ENCODE assay signal across 7 cellular contexts in genomic region chr7:73734619-73735525, GRCh38. TPM values are rescaled to one million over a fixed set of nuclear protein-coding genes. Genes with fewer than 3 reads are reported as not detected.
DNase-seq lines count a peak whose midpoint lies in the region; ATAC-seq and TF ChIP-seq lines count a peak whose summit lies in the region.

No MANE protein-coding gene starts in this region.

- H3K36me3 ChIP-seq in mesendoderm (ENCODE audit: control insufficient read depth, insufficient read depth, low read length), result no peaks in the 10 kb centered on the region

- in situ Hi-C loops in GM13977 (cut with MboI; ENCODE audit: low pct_unique_long_range_greater_than_20kb, low sequenced_read_pairs, unreplicated experiment), result loop anchor here (10.0 kb wide), 1 partner anchor 120 kb away; no protein-coding TSS in a partner anchor

- TF ChIP-seq CTCF in GM13977 (IDR thresholded peaks at IDR 0.05; ENCODE audit: extremely low read depth, insufficient read depth, missing control alignments) (peak; percentile 87), dorsolateral prefrontal cortex (IDR thresholded peaks at IDR 0.05 in 54 of 56, conservative IDR thresholded peaks at IDR 0.05 in 2 of 56; ENCODE audit: low read depth in 1 of 56, partially characterized antibody in 56 of 56) (peak; percentile 27 to 79 (median 64))

- no peak overlapping the region for H3K4me3 ChIP-seq in dorsolateral prefrontal cortex
- H3K4me3 ChIP-seq in mesendoderm (ENCODE audit: low read length), result no peak overlapping the region

- ATAC-seq in HG03457 (IDR thresholded peaks at IDR 0.05; ENCODE audit: unreplicated experiment), result peak; percentile 33

- H3K27me3 ChIP-seq in dorsolateral prefrontal cortex (no peaks in the 10 kb centered on the region), mesendoderm (ENCODE audit: insufficient read depth, low read length, poor library complexity) (no peaks in the 10 kb centered on the region)

- POLR2A ChIA-PET in activated CD4-positive, alpha-beta T cell treated with anti-CD3 and anti-CD28 coated beads, Interleukin-2, amount 10 ng/mL, durations not matched to agents 7 days and 5 days (lab: Charles Lee), result interaction anchor here (0.5 kb wide), 1 partner anchor 241 kb away, joined by 4 read pairs; no protein-coding TSS in a partner anchor

- H3K27ac ChIP-seq in dorsolateral prefrontal cortex (peak overlapping the region in 10 of 59 donors; percentile 12 to 67 (median 28)), mesendoderm (ENCODE audit: low read depth, low read length) (no peak overlapping the region)

- no peak overlapping the region for H2AK5ac ChIP-seq in mesendoderm (ENCODE audit: low read length)

- no peak overlapping the region for H3K23ac ChIP-seq in mesendoderm (ENCODE audit: low read length)

- H3K4me1 Mint-ChIP-seq in activated CD4-positive, alpha-beta T cell treated with anti-CD3 and anti-CD28 coated beads, Interleukin-2, amount 10 ng/mL, durations not matched to agents 7 days and 5 days, result peaks cover 23% of the 10 kb centered on the region

- peak overlapping the region; percentile 56 for H3K56ac ChIP-seq in mesendoderm (ENCODE audit: low read length)

- no peak overlapping the region for H2BK120ac ChIP-seq in mesendoderm (ENCODE audit: low read depth, low read length)

- no peak overlapping the region for H3K4me3 Mint-ChIP-seq in activated CD4-positive, alpha-beta T cell treated with anti-CD3 and anti-CD28 coated beads, Interleukin-2, amount 10 ng/mL, durations not matched to agents 7 days and 5 days

- H2BK15ac ChIP-seq in mesendoderm (replicated peaks; ENCODE audit: low read depth), result no peak overlapping the region

- peak overlapping the region; percentile 29 for H3K9ac ChIP-seq in mesendoderm (ENCODE audit: low read length)

- no peaks in the 10 kb centered on the region for H3K9me3 Mint-ChIP-seq in activated CD4-positive, alpha-beta T cell treated with anti-CD3 and anti-CD28 coated beads, Interleukin-2, amount 10 ng/mL, durations not matched to agents 7 days and 5 days

- CTCF ChIA-PET in activated CD4-positive, alpha-beta T cell treated with anti-CD3 and anti-CD28 coated beads, Interleukin-2, amount 10 ng/mL, durations not matched to agents 7 days and 5 days (lab: Charles Lee), result interaction anchor here (0.5 to 8.4 kb wide), 33 partner anchors 8 to 418 kb away, joined by 3 to 59 read pairs (median 4); partner anchors contain the start of genes BAZ1B and STX1A

- H3K4me1 ChIP-seq in mesendoderm (ENCODE audit: control insufficient read depth, low read depth, low read length), result peaks cover 2% of the 10 kb centered on the region

- no peak overlapping the region for H3K4ac ChIP-seq in mesendoderm (ENCODE audit: low read depth, low read length)

- H4K5ac ChIP-seq in mesendoderm (ENCODE audit: low read length), result no peak overlapping the region

- H4K8ac ChIP-seq in mesendoderm (ENCODE audit: low read depth, low read length), result no peak overlapping the region

- H3K27ac Mint-ChIP-seq in activated CD4-positive, alpha-beta T cell treated with anti-CD3 and anti-CD28 coated beads, Interleukin-2, amount 10 ng/mL, durations not matched to agents 7 days and 5 days, result peak overlapping the region; percentile 78

- no peak overlapping the region for H2BK5ac ChIP-seq in mesendoderm (ENCODE audit: low read length)

- intact Hi-C loops in dorsolateral prefrontal cortex (cut with DNase I), result loop anchor here in 1 of 2 donors (5.0 kb wide), 2 partner anchors 53 to 107 kb away; partner anchors contain the start of genes BUD23, DNAJC30 and METTL27

- no peak overlapping the region for H3K4me2 ChIP-seq in mesendoderm (ENCODE audit: low read length)

- peaks cover 5% of the 10 kb centered on the region for H3K27me3 Mint-ChIP-seq in activated CD4-positive, alpha-beta T cell treated with anti-CD3 and anti-CD28 coated beads, Interleukin-2, amount 10 ng/mL, durations not matched to agents 7 days and 5 days

- H3K79me2 ChIP-seq in mesendoderm (ENCODE audit: control insufficient read depth, insufficient read depth, low read length), result no peaks in the 10 kb centered on the region

- H3K79me1 ChIP-seq in mesendoderm (ENCODE audit: low read length), result peaks cover 3% of the 10 kb centered on the region

- no CpG with 5 or more reads among the region's 16 CpGs for WGBS in mesendoderm (ENCODE audit: extremely low coverage, insufficient coverage, low lambda C conversion rate)

- H3K36me3 Mint-ChIP-seq in activated CD4-positive, alpha-beta T cell treated with anti-CD3 and anti-CD28 coated beads, Interleukin-2, amount 10 ng/mL, durations not matched to agents 7 days and 5 days (ENCODE audit: low read depth), result peaks cover 5% of the 10 kb centered on the region

- peak; percentile 70 for DNase-seq in GM13977 (ENCODE audit: low spot score)
- DNase-seq in NCI-H69 (lab: John Stamatoyannopoulos, UW), result peak; percentile 93
- peak; percentile 89 for DNase-seq in activated CD4-positive, alpha-beta T cell treated with anti-CD3 and anti-CD28 coated beads, Interleukin-2, amount 10 ng/mL, durations not matched to agents 7 days and 5 days
- peak in 2 of 10 donors; percentile 60 for DNase-seq in dorsolateral prefrontal cortex
- DNase-seq in mesendoderm, result peak; percentile 94
- DNase-seq in stimulated activated CD8-positive, alpha-beta memory T cell treated with anti-CD3 and anti-CD28 coated beads, Interleukin-4, amount 100 ng/mL, for 4 hours (ENCODE audit: low read depth in 2 of 2, low spot score in 1 of 2), result peak; percentile 60 to 70

- no peak overlapping the region for H3K18ac ChIP-seq in mesendoderm (ENCODE audit: low read length)

RNA-seq across cellular contexts. Expression of gene ABHD11, which starts 3.7 kb away (rescaled TPM):
- 10 to 100 TPM; 13.3 to 15.6 TPM for total RNA-seq in activated CD4-positive, alpha-beta T cell treated with anti-CD3 and anti-CD28 coated beads, Interleukin-2, amount 10 ng/mL, durations not matched to agents 7 days and 5 days
- 10 to 100 TPM in 119 of 120 experiments, 1 to 10 TPM in 1; 8.9 to 40.2 (median 19.5) TPM for total RNA-seq in dorsolateral prefrontal cortex
- polyA plus RNA-seq in mesendoderm (2013, experiment 1 of 2), result 9.8 TPM
- 10.8 TPM for polyA plus RNA-seq in mesendoderm (2013, experiment 2 of 2)

RNA-seq across cellular contexts. Expression of gene STX1A, which starts 15.4 kb away (rescaled TPM):
- 1 to 10 TPM; 6.7 to 7.4 TPM for total RNA-seq in activated CD4-positive, alpha-beta T cell treated with anti-CD3 and anti-CD28 coated beads, Interleukin-2, amount 10 ng/mL, durations not matched to agents 7 days and 5 days
- total RNA-seq in dorsolateral prefrontal cortex, result 100 to 1,000 TPM in 114 of 120 experiments, 10 to 100 TPM in 6; 59.6 to 264 (median 153) TPM
- 4.8 TPM for polyA plus RNA-seq in mesendoderm (2013, experiment 1 of 2)
- 5.3 TPM for polyA plus RNA-seq in mesendoderm (2013, experiment 2 of 2)

RNA-seq across cellular contexts. Expression of gene CLDN3, which starts 35.2 kb away (rescaled TPM):
- not detected for total RNA-seq in activated CD4-positive, alpha-beta T cell treated with anti-CD3 and anti-CD28 coated beads, Interleukin-2, amount 10 ng/mL, durations not matched to agents 7 days and 5 days
- 1 to 10 TPM in 2 of 120 experiments, under 1 TPM in 5, not detected in 113; 0.36 to 1.5 (median 0.50) TPM for total RNA-seq in dorsolateral prefrontal cortex
- polyA plus RNA-seq in mesendoderm (2013, experiment 1 of 2), result 1.6 TPM
- polyA plus RNA-seq in mesendoderm (2013, experiment 2 of 2), result 1.7 TPM

RNA-seq across cellular contexts. Expression of gene BUD23, which starts 51.5 kb away (rescaled TPM):
- 10 to 100 TPM; 43.9 to 51.4 TPM for total RNA-seq in activated CD4-positive, alpha-beta T cell treated with anti-CD3 and anti-CD28 coated beads, Interleukin-2, amount 10 ng/mL, durations not matched to agents 7 days and 5 days
- 10 to 100 TPM; 32.0 to 61.9 (median 46.1) TPM for total RNA-seq in dorsolateral prefrontal cortex
- polyA plus RNA-seq in mesendoderm (2013, experiment 1 of 2), result 149 TPM
- polyA plus RNA-seq in mesendoderm (2013, experiment 2 of 2), result 149 TPM

RNA-seq across cellular contexts. Expression of gene DNAJC30, which starts 51.6 kb away (rescaled TPM):
- 1 to 10 TPM; 8.7 to 9.1 TPM for total RNA-seq in activated CD4-positive, alpha-beta T cell treated with anti-CD3 and anti-CD28 coated beads, Interleukin-2, amount 10 ng/mL, durations not matched to agents 7 days and 5 days
- 10 to 100 TPM in 119 of 120 experiments, 1 to 10 TPM in 1; 9.5 to 21.4 (median 15.8) TPM for total RNA-seq in dorsolateral prefrontal cortex
- 7.6 TPM for polyA plus RNA-seq in mesendoderm (2013, experiment 1 of 2)
- polyA plus RNA-seq in mesendoderm (2013, experiment 2 of 2), result 7.6 TPM

Comparison
In these comparisons a context has a peak if more than half of its experiments do, and no peak if none do; other contexts are left out.
1. RNA of gene STX1A, which starts 15.4 kb away (total RNA-seq): 59.6 to 264 TPM in dorsolateral prefrontal cortex; 6.7 to 7.4 TPM in activated CD4-positive, alpha-beta T cell treated with anti-CD3 and anti-CD28 coated beads, Interleukin-2, amount 10 ng/mL, durations not matched to agents 7 days and 5 days; every median in the first group is over 4 times any median in the second.